Comparison of ENCODE assay signal across 1 cellular context in the genomic region with DNA sequence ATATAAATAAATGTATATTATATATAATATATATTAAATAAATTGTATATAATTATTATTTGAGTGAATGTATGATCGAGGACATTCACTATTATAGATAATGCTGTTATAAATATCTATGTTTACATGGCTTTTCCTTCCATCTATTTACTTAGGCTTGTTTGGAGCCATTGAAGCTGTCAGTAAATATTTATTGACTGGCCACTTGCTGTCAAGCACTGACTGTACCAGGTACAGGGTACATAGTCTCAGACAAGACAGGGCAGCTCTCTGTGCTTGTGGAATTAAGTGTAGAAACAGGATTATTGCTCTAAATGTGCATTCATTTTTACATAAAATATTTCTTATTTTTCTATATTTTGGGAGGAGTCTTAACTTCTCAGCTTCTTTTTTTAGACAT.
TF ChIP-seq lines count a peak whose summit lies in the region.

No MANE protein-coding gene starts in this region.

TF ChIP-seq in HepG2, 621 proteins besides CTCF, POLR2A, EP300 and RAD21 (continued from another document and continues in another):
- TF ChIP-seq, protein P1, sequence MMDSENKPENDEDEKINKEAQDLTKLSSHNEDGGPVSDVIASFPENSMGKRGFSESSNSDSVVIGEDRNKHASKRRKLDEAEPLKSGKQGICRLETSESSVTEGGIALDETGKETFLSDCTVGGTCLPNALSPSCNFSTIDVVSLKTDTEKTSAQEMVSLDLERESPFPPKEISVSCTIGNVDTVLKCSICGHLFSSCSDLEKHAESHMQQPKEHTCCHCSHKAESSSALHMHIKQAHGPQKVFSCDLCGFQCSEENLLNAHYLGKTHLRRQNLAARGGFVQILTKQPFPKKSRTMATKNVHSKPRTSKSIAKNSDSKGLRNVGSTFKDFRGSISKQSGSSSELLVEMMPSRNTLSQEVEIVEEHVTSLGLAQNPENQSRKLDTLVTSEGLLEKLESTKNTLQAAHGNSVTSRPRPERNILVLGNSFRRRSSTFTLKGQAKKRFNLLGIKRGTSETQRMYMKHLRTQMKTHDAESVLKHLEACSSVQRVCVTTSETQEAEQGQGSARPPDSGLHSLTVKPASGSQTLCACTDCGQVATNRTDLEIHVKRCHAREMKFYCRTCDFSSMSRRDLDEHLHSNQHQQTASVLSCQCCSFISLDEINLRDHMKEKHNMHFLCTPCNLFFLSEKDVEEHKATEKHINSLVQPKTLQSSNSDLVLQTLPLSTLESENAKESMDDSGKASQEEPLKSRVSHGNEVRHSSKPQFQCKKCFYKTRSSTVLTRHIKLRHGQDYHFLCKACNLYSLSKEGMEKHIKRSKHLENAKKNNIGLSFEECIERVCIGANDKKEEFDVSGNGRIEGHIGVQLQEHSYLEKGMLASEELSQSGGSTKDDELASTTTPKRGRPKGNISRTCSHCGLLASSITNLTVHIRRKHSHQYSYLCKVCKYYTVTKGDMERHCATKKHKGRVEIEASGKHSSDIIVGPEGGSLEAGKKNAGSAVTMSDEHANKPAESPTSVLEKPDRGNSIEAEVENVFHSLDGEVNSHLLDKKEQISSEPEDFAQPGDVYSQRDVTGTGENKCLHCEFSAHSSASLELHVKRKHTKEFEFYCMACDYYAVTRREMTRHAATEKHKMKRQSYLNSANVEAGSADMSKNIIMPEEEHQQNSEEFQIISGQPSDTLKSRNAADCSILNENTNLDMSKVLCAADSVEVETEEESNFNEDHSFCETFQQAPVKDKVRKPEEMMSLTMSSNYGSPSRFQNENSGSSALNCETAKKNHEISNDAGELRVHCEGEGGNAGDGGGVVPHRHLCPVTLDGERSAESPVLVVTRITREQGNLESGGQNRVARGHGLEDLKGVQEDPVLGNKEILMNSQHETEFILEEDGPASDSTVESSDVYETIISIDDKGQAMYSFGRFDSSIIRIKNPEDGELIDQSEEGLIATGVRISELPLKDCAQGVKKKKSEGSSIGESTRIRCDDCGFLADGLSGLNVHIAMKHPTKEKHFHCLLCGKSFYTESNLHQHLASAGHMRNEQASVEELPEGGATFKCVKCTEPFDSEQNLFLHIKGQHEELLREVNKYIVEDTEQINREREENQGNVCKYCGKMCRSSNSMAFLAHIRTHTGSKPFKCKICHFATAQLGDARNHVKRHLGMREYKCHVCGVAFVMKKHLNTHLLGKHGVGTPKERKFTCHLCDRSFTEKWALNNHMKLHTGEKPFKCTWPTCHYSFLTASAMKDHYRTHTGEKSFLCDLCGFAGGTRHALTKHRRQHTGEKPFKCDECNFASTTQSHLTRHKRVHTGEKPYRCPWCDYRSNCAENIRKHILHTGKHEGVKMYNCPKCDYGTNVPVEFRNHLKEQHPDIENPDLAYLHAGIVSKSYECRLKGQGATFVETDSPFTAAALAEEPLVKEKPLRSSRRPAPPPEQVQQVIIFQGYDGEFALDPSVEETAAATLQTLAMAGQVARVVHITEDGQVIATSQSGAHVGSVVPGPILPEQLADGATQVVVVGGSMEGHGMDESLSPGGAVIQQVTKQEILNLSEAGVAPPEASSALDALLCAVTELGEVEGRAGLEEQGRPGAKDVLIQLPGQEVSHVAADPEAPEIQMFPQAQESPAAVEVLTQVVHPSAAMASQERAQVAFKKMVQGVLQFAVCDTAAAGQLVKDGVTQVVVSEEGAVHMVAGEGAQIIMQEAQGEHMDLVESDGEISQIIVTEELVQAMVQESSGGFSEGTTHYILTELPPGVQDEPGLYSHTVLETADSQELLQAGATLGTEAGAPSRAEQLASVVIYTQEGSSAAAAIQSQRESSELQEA (CRISPR knock-in tag; IDR thresholded peaks at IDR 0.05; ENCODE audit: not compliant biosample characterization), result no peak
- TF ChIP-seq CHD2 (IDR thresholded peaks at IDR 0.05; ENCODE audit: low read depth, low read length), result no peak
- no peak for TF ChIP-seq SRSF1 (optimal IDR thresholded peaks at IDR 0.05; ENCODE audit: low read depth, low read length)
- TF ChIP-seq, protein P2, sequence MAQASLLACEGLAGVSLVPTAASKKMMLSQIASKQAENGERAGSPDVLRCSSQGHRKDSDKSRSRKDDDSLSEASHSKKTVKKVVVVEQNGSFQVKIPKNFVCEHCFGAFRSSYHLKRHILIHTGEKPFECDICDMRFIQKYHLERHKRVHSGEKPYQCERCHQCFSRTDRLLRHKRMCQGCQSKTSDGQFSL (CRISPR knock-in tag; IDR thresholded peaks at IDR 0.05), result no peak
- 0 out of 2 replicates have a peak, but pooled peaks have one; percentile 48 for TF ChIP-seq ERF (CRISPR knock-in tag; IDR thresholded peaks at IDR 0.05)
- no peak for TF ChIP-seq ZNF10 (CRISPR knock-in tag; IDR thresholded peaks at IDR 0.05; ENCODE audit: borderline replicate concordance, low read depth)
- no peak for TF ChIP-seq ZFP62 (CRISPR knock-in tag; IDR thresholded peaks at IDR 0.05)
- no peak for TF ChIP-seq FLYWCH1 (CRISPR knock-in tag; IDR thresholded peaks at IDR 0.05)
- TF ChIP-seq NCOA5 (CRISPR knock-in tag; IDR thresholded peaks at IDR 0.05), result no peak
- TF ChIP-seq MXD4 (CRISPR knock-in tag; IDR thresholded peaks at IDR 0.05), result no peak
- no peak for TF ChIP-seq ADNP (CRISPR knock-in tag; IDR thresholded peaks at IDR 0.05)
- TF ChIP-seq ZNF282 (IDR thresholded peaks at IDR 0.05; ENCODE audit: partially characterized antibody), result no peak
- 0 out of 2 replicates have a peak, but pooled peaks have one; percentile 45 for TF ChIP-seq RERE (CRISPR knock-in tag; IDR thresholded peaks at IDR 0.05; ENCODE audit: low read depth)
- TF ChIP-seq ZBTB10 (CRISPR knock-in tag; IDR thresholded peaks at IDR 0.05; ENCODE audit: borderline replicate concordance), result no peak
- no peak for TF ChIP-seq REL (CRISPR knock-in tag; conservative IDR thresholded peaks at IDR 0.05)
- no peak for TF ChIP-seq SNRNP70 (IDR thresholded peaks at IDR 0.05; ENCODE audit: low read depth, low read length)
- no peak for TF ChIP-seq ONECUT2 (CRISPR knock-in tag; IDR thresholded peaks at IDR 0.05)
- TF ChIP-seq ZNF441 (CRISPR knock-in tag; IDR thresholded peaks at IDR 0.05; ENCODE audit: borderline replicate concordance), result no peak
- no peak for TF ChIP-seq HES4 (CRISPR knock-in tag; IDR thresholded peaks at IDR 0.05; ENCODE audit: borderline replicate concordance)
- TF ChIP-seq IKZF4 (CRISPR knock-in tag; IDR thresholded peaks at IDR 0.05; ENCODE audit: borderline replicate concordance, low read depth, not compliant biosample characterization), result no peak
- TF ChIP-seq FOXK1 (CRISPR knock-in tag; IDR thresholded peaks at IDR 0.05; ENCODE audit: borderline replicate concordance, low read depth), result peak; percentile 70; the same call in 1 of the 2 replicates
- no peak; the same call in 1 of the 2 replicates for TF ChIP-seq TGIF2 (CRISPR knock-in tag; IDR thresholded peaks at IDR 0.05)
- TF ChIP-seq SALL1 (CRISPR knock-in tag; IDR thresholded peaks at IDR 0.05), result peak; percentile 58; the same call in 1 of the 2 replicates
- TF ChIP-seq TBX3 (IDR thresholded peaks at IDR 0.05; ENCODE audit: borderline replicate concordance), result peak; percentile 83; the same call in 1 of the 2 replicates
- no peak for TF ChIP-seq KMT2A (CRISPR knock-in tag; IDR thresholded peaks at IDR 0.05)
- TF ChIP-seq RELA (CRISPR knock-in tag; IDR thresholded peaks at IDR 0.05), result no peak
- TF ChIP-seq, protein P3, sequence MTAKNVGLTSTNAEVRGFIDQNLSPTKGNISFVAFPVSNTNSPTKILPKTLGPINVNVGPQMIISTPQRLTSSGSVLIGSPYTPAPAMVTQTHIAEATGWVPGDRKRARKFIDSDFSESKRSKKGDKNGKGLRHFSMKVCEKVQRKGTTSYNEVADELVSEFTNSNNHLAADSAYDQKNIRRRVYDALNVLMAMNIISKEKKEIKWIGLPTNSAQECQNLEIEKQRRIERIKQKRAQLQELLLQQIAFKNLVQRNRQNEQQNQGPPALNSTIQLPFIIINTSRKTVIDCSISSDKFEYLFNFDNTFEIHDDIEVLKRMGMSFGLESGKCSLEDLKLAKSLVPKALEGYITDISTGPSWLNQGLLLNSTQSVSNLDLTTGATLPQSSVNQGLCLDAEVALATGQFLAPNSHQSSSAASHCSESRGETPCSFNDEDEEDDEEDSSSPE (CRISPR knock-in tag; IDR thresholded peaks at IDR 0.05), result no peak
- TF ChIP-seq ETV5 (CRISPR knock-in tag; IDR thresholded peaks at IDR 0.05; ENCODE audit: borderline replicate concordance), result peak; percentile 48; the same call in 1 of the 2 replicates
- TF ChIP-seq MTF1 (CRISPR knock-in tag; IDR thresholded peaks at IDR 0.05), result no peak
- TF ChIP-seq FOSL2 (CRISPR knock-in tag; IDR thresholded peaks at IDR 0.05), result peak; percentile 64
- TF ChIP-seq, protein P4, sequence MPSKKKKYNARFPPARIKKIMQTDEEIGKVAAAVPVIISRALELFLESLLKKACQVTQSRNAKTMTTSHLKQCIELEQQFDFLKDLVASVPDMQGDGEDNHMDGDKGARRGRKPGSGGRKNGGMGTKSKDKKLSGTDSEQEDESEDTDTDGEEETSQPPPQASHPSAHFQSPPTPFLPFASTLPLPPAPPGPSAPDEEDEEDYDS (CRISPR knock-in tag; IDR thresholded peaks at IDR 0.05), result no peak
- TF ChIP-seq FOXO1 (CRISPR knock-in tag; IDR thresholded peaks at IDR 0.05), result peak; percentile 83; the same call in 1 of the 2 replicates
- TF ChIP-seq POLR2AphosphoS2 (IDR thresholded peaks at IDR 0.05; ENCODE audit: low read depth, low read length), result no peak
- TF ChIP-seq FOXA3 (CRISPR knock-in tag; IDR thresholded peaks at IDR 0.05), result peak; percentile 97
- no peak for TF ChIP-seq EED (CRISPR knock-in tag; IDR thresholded peaks at IDR 0.05)
- TF ChIP-seq MED1 (CRISPR knock-in tag; IDR thresholded peaks at IDR 0.05), result peak; percentile 81
- no peak for TF ChIP-seq ZBTB1 (CRISPR knock-in tag; IDR thresholded peaks at IDR 0.05; ENCODE audit: borderline replicate concordance)
- TF ChIP-seq, protein P5, sequence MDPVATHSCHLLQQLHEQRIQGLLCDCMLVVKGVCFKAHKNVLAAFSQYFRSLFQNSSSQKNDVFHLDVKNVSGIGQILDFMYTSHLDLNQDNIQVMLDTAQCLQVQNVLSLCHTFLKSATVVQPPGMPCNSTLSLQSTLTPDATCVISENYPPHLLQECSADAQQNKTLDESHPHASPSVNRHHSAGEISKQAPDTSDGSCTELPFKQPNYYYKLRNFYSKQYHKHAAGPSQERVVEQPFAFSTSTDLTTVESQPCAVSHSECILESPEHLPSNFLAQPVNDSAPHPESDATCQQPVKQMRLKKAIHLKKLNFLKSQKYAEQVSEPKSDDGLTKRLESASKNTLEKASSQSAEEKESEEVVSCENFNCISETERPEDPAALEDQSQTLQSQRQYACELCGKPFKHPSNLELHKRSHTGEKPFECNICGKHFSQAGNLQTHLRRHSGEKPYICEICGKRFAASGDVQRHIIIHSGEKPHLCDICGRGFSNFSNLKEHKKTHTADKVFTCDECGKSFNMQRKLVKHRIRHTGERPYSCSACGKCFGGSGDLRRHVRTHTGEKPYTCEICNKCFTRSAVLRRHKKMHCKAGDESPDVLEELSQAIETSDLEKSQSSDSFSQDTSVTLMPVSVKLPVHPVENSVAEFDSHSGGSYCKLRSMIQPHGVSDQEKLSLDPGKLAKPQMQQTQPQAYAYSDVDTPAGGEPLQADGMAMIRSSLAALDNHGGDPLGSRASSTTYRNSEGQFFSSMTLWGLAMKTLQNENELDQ (CRISPR knock-in tag; IDR thresholded peaks at IDR 0.05; ENCODE audit: borderline replicate concordance), result no peak
- TF ChIP-seq SNAPC5 (CRISPR knock-in tag; IDR thresholded peaks at IDR 0.05; ENCODE audit: borderline replicate concordance), result no peak
- no peak for TF ChIP-seq NFE2L2 (IDR thresholded peaks at IDR 0.05; ENCODE audit: low read length)
- TF ChIP-seq SMARCE1 (IDR thresholded peaks at IDR 0.05; ENCODE audit: borderline replicate concordance), result no peak
